ENCODE assay signal across 8 cellular contexts in the genomic region with DNA sequence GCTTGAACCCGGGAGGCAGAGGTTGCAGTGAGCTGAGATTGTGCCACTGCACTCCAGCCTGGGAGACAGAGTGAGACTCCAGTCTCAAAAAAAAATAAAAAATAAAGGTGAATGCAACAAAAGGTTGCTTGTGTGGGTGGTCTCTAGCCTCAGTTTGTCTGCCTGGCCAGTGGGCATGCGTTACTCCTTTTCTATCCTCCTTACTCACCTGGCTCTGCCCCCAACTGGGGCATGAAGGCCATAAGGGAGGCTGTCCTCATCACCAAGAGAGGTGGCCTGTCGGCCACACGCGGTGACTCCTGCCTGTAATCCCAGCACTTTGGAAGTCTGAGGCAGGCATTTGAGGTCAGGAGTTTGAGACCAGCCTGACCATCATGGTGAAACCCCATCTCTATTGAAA. TPM values are rescaled to one million over a fixed set of nuclear protein-coding genes. Genes with fewer than 3 reads are reported as not detected.
DNase-seq lines count a peak whose midpoint lies in the region; ATAC-seq, FAIRE-seq and TF ChIP-seq lines count a peak whose summit lies in the region.

No MANE protein-coding gene starts in this region.

- no peak overlapping the region for H2AFZ ChIP-seq in neural cell (ENCODE audit: low read depth, low read length)

- H3K27me3 ChIP-seq in heart right ventricle: no peaks in the 10 kb centered on the region
- H3K27me3 ChIP-seq in colonic mucosa: no peaks in the 10 kb centered on the region
- H3K27me3 ChIP-seq in neural cell (ENCODE audit: insufficient read depth, low read depth, low read length): no peaks in the 10 kb centered on the region
- no peaks in the 10 kb centered on the region for H3K27me3 ChIP-seq in vagina

- H3K27ac ChIP-seq in heart right ventricle: peak overlapping the region; percentile 99 to 100 (median 99)
- H3K27ac ChIP-seq in colonic mucosa: peak overlapping the region; percentile 100
- peak overlapping the region; percentile 100 for H3K27ac ChIP-seq in neural cell (ENCODE audit: low read length)
- H3K27ac ChIP-seq in vagina: peak overlapping the region; percentile 100

- no peak for TF ChIP-seq POLR2A in vagina (IDR thresholded peaks at IDR 0.05)

- H3K9me3 ChIP-seq in heart right ventricle: no peaks in the 10 kb centered on the region
- H3K9me3 ChIP-seq in colonic mucosa: no peaks in the 10 kb centered on the region
- no peaks in the 10 kb centered on the region for H3K9me3 ChIP-seq in neural cell (ENCODE audit: low read length)
- no peaks in the 10 kb centered on the region for H3K9me3 ChIP-seq in vagina

- no peak overlapping the region for H3K4me2 ChIP-seq in neural cell (ENCODE audit: low read length)

- H3K4me3 ChIP-seq in heart right ventricle (no peak overlapping the region), colonic mucosa (no peak overlapping the region), neural cell (ENCODE audit: low read length) (no peak overlapping the region), vagina (no peak overlapping the region)

- TF ChIP-seq RAD21 in neural cell (conservative IDR thresholded peaks at IDR 0.05): no peak

- no peak for DNase-seq in heart right ventricle
- DNase-seq in cardiac septum (ENCODE audit: low spot score): no peak
- no peak for DNase-seq in colonic mucosa
- DNase-seq in vagina (ENCODE audit: extremely low spot score in 2 of 2): no peak
- DNase-seq in cerebellum (ENCODE audit: low spot score): no peak
- no peak for DNase-seq in HTR-8/SVneo (ENCODE audit: insufficient read length, low spot score)

- no peak for FAIRE-seq in HTR-8/SVneo (lab: Jason Lieb, UNC)

- H3K36me3 ChIP-seq in heart right ventricle (peaks cover 0 to 13% (median 8%) of the 10 kb centered on the region in 9 donors), colonic mucosa (peaks cover 3% of the 10 kb centered on the region), neural cell (ENCODE audit: insufficient read depth, low read length) (peaks cover 9% of the 10 kb centered on the region), vagina (no peaks in the 10 kb centered on the region)

- H3K9ac ChIP-seq in colonic mucosa (ENCODE audit: low read depth in 2 of 2, low read length in 2 of 2) (no peak overlapping the region), neural cell (ENCODE audit: low read length) (peak overlapping the region; percentile 99)

- peaks cover 22% of the 10 kb centered on the region for H4K20me1 ChIP-seq in neural cell (ENCODE audit: insufficient read depth)

- ATAC-seq in heart right ventricle: no peak
- ATAC-seq in HG03159 (IDR thresholded peaks at IDR 0.05; ENCODE audit: unreplicated experiment): no peak

- no peaks in the 10 kb centered on the region for H3K9me2 ChIP-seq in neural cell (ENCODE audit: insufficient read depth, low read length)

- peaks cover 28% of the 10 kb centered on the region for H3K79me2 ChIP-seq in neural cell (replicated peaks; ENCODE audit: insufficient read depth, low read length)

- H3F3A ChIP-seq in neural cell (ENCODE audit: insufficient read depth, low read length, poor library complexity, severe bottlenecking): peaks cover 5% of the 10 kb centered on the region

- no peak for TF ChIP-seq EP300 in neural cell (conservative IDR thresholded peaks at IDR 0.05; ENCODE audit: poor library complexity, severe bottlenecking)

- WGBS in heart right ventricle, 2 donors: 90 to 95% methylated on average over 5 of the region's 5 CpGs

- intact Hi-C loops in heart right ventricle (cut with DNase I) (loop anchor here in 1 of 10 donors (10.0 kb wide), 1 partner anchor 131 kb away; a partner anchor contains a TSS), cardiac septum (cut with DNase I) (no loop called here), colonic mucosa (cut with DNase I) (loop anchor here (2.0 kb wide), 1 partner anchor 35 kb away; no protein-coding TSS in a partner anchor), vagina (cut with DNase I) (no loop called here)

- no peak for TF ChIP-seq CTCF in heart right ventricle (IDR thresholded peaks at IDR 0.05)
- no peak for TF ChIP-seq CTCF in colonic mucosa (IDR thresholded peaks at IDR 0.05)
- TF ChIP-seq CTCF in neural cell (IDR thresholded peaks at IDR 0.05; ENCODE audit: poor library complexity, severe bottlenecking): no peak
- TF ChIP-seq CTCF in vagina (IDR thresholded peaks at IDR 0.05): no peak

- peaks cover 8 to 36% (median 28%) of the 10 kb centered on the region in 9 donors for H3K4me1 ChIP-seq in heart right ventricle
- H3K4me1 ChIP-seq in colonic mucosa: peaks cover 15% of the 10 kb centered on the region
- H3K4me1 ChIP-seq in vagina: peaks cover 40% of the 10 kb centered on the region

TF ChIP-seq in neural cell, 6 proteins besides CTCF, POLR2A, EP300 and RAD21:
- TF ChIP-seq MXI1 (conservative IDR thresholded peaks at IDR 0.05; ENCODE audit: poor library complexity, severe bottlenecking) (no peak), SMC3 (conservative IDR thresholded peaks at IDR 0.05; ENCODE audit: poor library complexity) (no peak), POLR2AphosphoS5 (IDR thresholded peaks at IDR 0.05) (no peak), TAF1 (IDR thresholded peaks at IDR 0.05; ENCODE audit: low read depth) (no peak), EZH2 (IDR thresholded peaks at IDR 0.05; ENCODE audit: borderline replicate concordance, insufficient read depth, low read length, poor library complexity, severe bottlenecking) (no peak)
- TF ChIP-seq, protein P1, sequence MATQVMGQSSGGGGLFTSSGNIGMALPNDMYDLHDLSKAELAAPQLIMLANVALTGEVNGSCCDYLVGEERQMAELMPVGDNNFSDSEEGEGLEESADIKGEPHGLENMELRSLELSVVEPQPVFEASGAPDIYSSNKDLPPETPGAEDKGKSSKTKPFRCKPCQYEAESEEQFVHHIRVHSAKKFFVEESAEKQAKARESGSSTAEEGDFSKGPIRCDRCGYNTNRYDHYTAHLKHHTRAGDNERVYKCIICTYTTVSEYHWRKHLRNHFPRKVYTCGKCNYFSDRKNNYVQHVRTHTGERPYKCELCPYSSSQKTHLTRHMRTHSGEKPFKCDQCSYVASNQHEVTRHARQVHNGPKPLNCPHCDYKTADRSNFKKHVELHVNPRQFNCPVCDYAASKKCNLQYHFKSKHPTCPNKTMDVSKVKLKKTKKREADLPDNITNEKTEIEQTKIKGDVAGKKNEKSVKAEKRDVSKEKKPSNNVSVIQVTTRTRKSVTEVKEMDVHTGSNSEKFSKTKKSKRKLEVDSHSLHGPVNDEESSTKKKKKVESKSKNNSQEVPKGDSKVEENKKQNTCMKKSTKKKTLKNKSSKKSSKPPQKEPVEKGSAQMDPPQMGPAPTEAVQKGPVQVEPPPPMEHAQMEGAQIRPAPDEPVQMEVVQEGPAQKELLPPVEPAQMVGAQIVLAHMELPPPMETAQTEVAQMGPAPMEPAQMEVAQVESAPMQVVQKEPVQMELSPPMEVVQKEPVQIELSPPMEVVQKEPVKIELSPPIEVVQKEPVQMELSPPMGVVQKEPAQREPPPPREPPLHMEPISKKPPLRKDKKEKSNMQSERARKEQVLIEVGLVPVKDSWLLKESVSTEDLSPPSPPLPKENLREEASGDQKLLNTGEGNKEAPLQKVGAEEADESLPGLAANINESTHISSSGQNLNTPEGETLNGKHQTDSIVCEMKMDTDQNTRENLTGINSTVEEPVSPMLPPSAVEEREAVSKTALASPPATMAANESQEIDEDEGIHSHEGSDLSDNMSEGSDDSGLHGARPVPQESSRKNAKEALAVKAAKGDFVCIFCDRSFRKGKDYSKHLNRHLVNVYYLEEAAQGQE (IDR thresholded peaks at IDR 0.05; ENCODE audit: borderline replicate concordance): no peak

RNA-seq across cellular contexts. Expression of a gene that starts 1.9 kb away (rescaled TPM):
- 100 to 1,000 TPM in 9 of 10 donors, 10 to 100 TPM in 1; 93.7 to 195 (median 133) TPM for total RNA-seq in heart right ventricle
- 100 to 1,000 TPM; 103 to 278 TPM for polyA plus RNA-seq in heart right ventricle
- total RNA-seq in cardiac septum: 140 TPM
- total RNA-seq in colonic mucosa: 100 to 1,000 TPM; 177 to 418 TPM
- 94.9 and 134 TPM in 2 replicates for polyA plus RNA-seq in neural cell
- 150 and 167 TPM in 2 replicates for polyA minus RNA-seq in neural cell
- 531 TPM for total RNA-seq in vagina
- total RNA-seq in cerebellum: 60.1 TPM

RNA-seq across cellular contexts. Expression of a gene that starts 9.1 kb away (rescaled TPM):
- 1 to 10 TPM in 5 of 10 donors, under 1 TPM in 5; 0.49 to 1.5 (median 0.96) TPM for total RNA-seq in heart right ventricle
- polyA plus RNA-seq in heart right ventricle: 1 to 10 TPM in 1 of 2 donors, under 1 TPM in 1; 0.17 to 7.8 TPM
- 1.1 TPM for total RNA-seq in cardiac septum
- 1 to 10 TPM; 1.7 to 3.0 TPM for total RNA-seq in colonic mucosa
- 2.5 and 3.7 TPM in 2 replicates for polyA plus RNA-seq in neural cell
- polyA minus RNA-seq in neural cell: 2.7 and 4.3 TPM in 2 replicates
- 4.4 TPM for total RNA-seq in vagina
- total RNA-seq in cerebellum: 2.9 TPM

RNA-seq across cellular contexts. Expression of a gene that starts 39.5 kb away (rescaled TPM):
- total RNA-seq in heart right ventricle: 100 to 1,000 TPM in 1 of 10 donors, 10 to 100 TPM in 9; 73.2 to 114 (median 93.3) TPM
- 100 to 1,000 TPM; 135 to 163 TPM for polyA plus RNA-seq in heart right ventricle
- 83.8 TPM for total RNA-seq in cardiac septum
- total RNA-seq in colonic mucosa: 100 to 1,000 TPM; 128 to 308 TPM
- polyA plus RNA-seq in neural cell: 382 and 410 TPM in 2 replicates
- 127 and 138 TPM in 2 replicates for polyA minus RNA-seq in neural cell
- 54.3 TPM for total RNA-seq in vagina
- total RNA-seq in cerebellum: 55.1 TPM

RNA-seq across cellular contexts. Expression of a gene that starts 57.1 kb away (rescaled TPM):
- 10 to 100 TPM; 36.0 to 61.3 (median 46.8) TPM for total RNA-seq in heart right ventricle
- polyA plus RNA-seq in heart right ventricle: 10 to 100 TPM; 10.0 to 27.2 TPM
- 45.5 TPM for total RNA-seq in cardiac septum
- total RNA-seq in colonic mucosa: 10 to 100 TPM; 62.6 to 99.0 TPM
- 5.9 and 10.9 TPM in 2 replicates for polyA plus RNA-seq in neural cell
- 14.1 and 16.6 TPM in 2 replicates for polyA minus RNA-seq in neural cell
- 27.5 TPM for total RNA-seq in vagina
- 13.4 TPM for total RNA-seq in cerebellum

RNA-seq across cellular contexts. Expression of a gene that starts 57.1 kb away (rescaled TPM):
- 1 to 10 TPM in 4 of 10 donors, under 1 TPM in 6; 0.30 to 4.2 (median 0.85) TPM for total RNA-seq in heart right ventricle
- 1 to 10 TPM; 1.2 to 6.3 TPM for polyA plus RNA-seq in heart right ventricle
- total RNA-seq in cardiac septum: 1.3 TPM
- total RNA-seq in colonic mucosa: 1 to 10 TPM; 2.1 TPM
- 1.6 and 2.6 TPM in 2 replicates for polyA plus RNA-seq in neural cell
- polyA minus RNA-seq in neural cell: 0.24 and 0.93 TPM in 2 replicates
- total RNA-seq in vagina: 0.98 TPM
- total RNA-seq in cerebellum: 1.4 TPM
